Comparison of ENCODE assay signal across 12 cellular contexts in the genomic region with DNA sequence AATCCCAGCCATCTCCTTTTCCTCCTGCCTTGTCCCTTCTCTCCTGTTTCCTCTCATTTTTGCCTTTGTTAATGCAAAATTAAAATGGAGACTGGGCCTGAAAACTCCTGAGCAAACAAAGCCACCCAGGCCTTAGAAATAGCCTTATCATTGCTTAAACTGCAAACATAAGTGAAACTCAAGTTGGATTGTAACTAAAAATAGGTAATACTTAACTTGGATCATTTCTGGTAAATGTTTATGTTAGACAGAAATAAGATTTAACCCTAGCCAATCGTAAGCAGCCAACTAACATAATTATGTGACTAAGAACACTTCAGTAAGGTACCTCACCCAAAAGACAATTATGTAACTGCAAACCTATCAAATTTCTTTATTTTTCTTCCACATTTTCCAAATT. TPM values are rescaled to one million over a fixed set of nuclear protein-coding genes. Genes with fewer than 3 reads are reported as not detected.
A peak's percentile ranks its signal among the peaks of the same experiment; 100 is the strongest.
DNase-seq lines count a peak whose midpoint lies in the region; ATAC-seq and TF ChIP-seq lines count a peak whose summit lies in the region.
"Not testable (repeated sequence)": the region's sequence is repeated elsewhere in the genome, so short reads cannot be mapped to it uniquely, and the experiment has no call there.
"Had no signal": no experiment of that assay in that cellular context is flagged by ENCODE, and none has a peak within 500 bp of the region (broad histone marks: within the 10 kb centered on the region; RNA-seq: fewer than 3 reads in every experiment).

No MANE protein-coding gene starts in this region.

- H3K4me1 Mint-ChIP-seq in brain: not testable (repeated sequence)
- peaks cover 20% of the 10 kb centered on the region for H3K4me1 Mint-ChIP-seq in nephron

- CTCF ChIA-PET in IMR-90 (lab: Yijun Ruan, JAX): not testable (repeated sequence)

- not testable (repeated sequence) for H3K79me2 ChIP-seq in ACC112 (ENCODE audit: control insufficient read depth, insufficient read depth, low read length, unreplicated experiment)

- peak overlapping the region; percentile 95 for H3K4ac ChIP-seq in IMR-90 (ENCODE audit: low read depth, low read length)

- peaks cover 14% of the 10 kb centered on the region for H3K4me1 ChIP-seq in ACC112 (ENCODE audit: control insufficient read depth, insufficient read depth, low read length, unreplicated experiment)
- peaks cover 10% of the 10 kb centered on the region for H3K4me1 ChIP-seq in IMR-90 (ENCODE audit: control insufficient read depth, insufficient read depth, low read length)
- H3K4me1 ChIP-seq in esophagus muscularis mucosa: peaks cover 0 to 28% (median 24%) of the 10 kb centered on the region in 4 donors
- H3K4me1 ChIP-seq in sigmoid colon: peaks cover 0 to 14% (median 6%) of the 10 kb centered on the region in 4 donors
- peaks cover 0 to 22% (median 7%) of the 10 kb centered on the region in 4 donors for H3K4me1 ChIP-seq in tibial artery

- H3K4me3 Mint-ChIP-seq in brain: not testable (repeated sequence)
- peak overlapping the region in 1 of 3 experiments; percentile 38 for H3K4me3 Mint-ChIP-seq in nephron

- intact Hi-C loops in IMR-90 (cut with micrococcal nuclease); esophagus muscularis mucosa (cut with DNase I); sigmoid colon (cut with DNase I); tibial artery (cut with DNase I; ENCODE audit: low total_unique reads): not testable (repeated sequence)

- DNase-seq in IMR-90: peak; percentile 59
- DNase-seq in esophagus muscularis mucosa (ENCODE audit: extremely low spot score); sigmoid colon; tibial artery: not testable (repeated sequence)
- peak; percentile 59 for DNase-seq in iris pigment epithelial cell (ENCODE audit: low read depth)

- H2BK15ac ChIP-seq in IMR-90 (ENCODE audit: low read depth, low read length): peak overlapping the region; percentile 80; the same call in 1 of the 3 replicates

- not testable (repeated sequence) for H3K9me3 Mint-ChIP-seq in brain, nephron

- H4K5ac ChIP-seq in IMR-90 (ENCODE audit: low read depth, low read length): peak overlapping the region; percentile 95

- not testable (repeated sequence) for H3K56ac ChIP-seq in IMR-90 (ENCODE audit: extremely low read depth, insufficient read depth, low read length)

- peak overlapping the region; percentile 53 for H2AFZ ChIP-seq in ACC112 (ENCODE audit: low read length, unreplicated experiment)
- H2AFZ ChIP-seq in IMR-90 (replicated peaks; ENCODE audit: low read length, poor library complexity): not testable (repeated sequence)

- H3K79me1 ChIP-seq in IMR-90 (ENCODE audit: low read depth in 1 of 2, low read length in 2 of 2): not testable (repeated sequence)

- H3K27me3 ChIP-seq in ACC112 (ENCODE audit: insufficient read depth, low read length); IMR-90 (ENCODE audit: control insufficient read depth, insufficient read depth, low read length); esophagus muscularis mucosa; sigmoid colon; tibial artery: not testable (repeated sequence)

- H3K27ac ChIP-seq in ACC112 (ENCODE audit: low read depth, low read length): peak overlapping the region; percentile 47
- peak overlapping the region; percentile 90; the same call in 1 of the 2 replicates for H3K27ac ChIP-seq in IMR-90 (ENCODE audit: insufficient read depth, low read length)
- peak overlapping the region; percentile 54 to 78 (median 72) for H3K27ac ChIP-seq in esophagus muscularis mucosa (replicated peaks in 1 of 4)
- peak overlapping the region in 3 of 4 donors; percentile 29 to 74 (median 63) for H3K27ac ChIP-seq in sigmoid colon
- H3K27ac ChIP-seq in tibial artery: peak overlapping the region; percentile 18 to 46

- peak overlapping the region; percentile 90 for H3K18ac ChIP-seq in IMR-90 (ENCODE audit: low read depth, low read length)

- H4K8ac ChIP-seq in IMR-90 (ENCODE audit: low read depth in 2 of 2, low read length in 2 of 2): peak overlapping the region; percentile 89 to 95

- peak overlapping the region; percentile 25; the same call in 1 of the 2 replicates for H4K91ac ChIP-seq in IMR-90 (ENCODE audit: insufficient read depth, low read depth, low read length)

- not testable (repeated sequence) for H3K36me3 ChIP-seq in ACC112 (ENCODE audit: insufficient read depth, low read length); IMR-90 (ENCODE audit: control insufficient read depth, insufficient read depth, low read length); esophagus muscularis mucosa; sigmoid colon; tibial artery

- H3K9ac ChIP-seq in IMR-90 (ENCODE audit: low read depth, low read length): peak overlapping the region; percentile 83; the same call in 1 of the 2 replicates

- peak overlapping the region; percentile 76 for H2BK120ac ChIP-seq in IMR-90 (ENCODE audit: low read depth, low read length)

- dilution Hi-C loops in IMR-90 (cut with HindIII; ENCODE audit: low sequenced_read_pairs, unreplicated experiment): not testable (repeated sequence)

- no CpG with 5 or more reads among the region's 1 CpG for WGBS in IMR-90 (ENCODE audit: extremely low coverage in 2 of 2, insufficient read length in 1 of 2), 2 experiments
- 60% methylated on average over 1 of the region's 1 CpG for WGBS in esophagus muscularis mucosa
- WGBS in sigmoid colon, 2 donors: 41 to 67% methylated on average over 1 of the region's 1 CpG

- not testable (repeated sequence) for H3K9me1 ChIP-seq in IMR-90 (ENCODE audit: insufficient read depth, low read length)

- not testable (repeated sequence) for H3K4me3 ChIP-seq in ACC112 (ENCODE audit: low read depth, low read length); IMR-90 (ENCODE audit: insufficient read depth, low read depth, low read length); esophagus muscularis mucosa; sigmoid colon; tibial artery

- H3K27me3 Mint-ChIP-seq in brain: peaks cover 20% of the 10 kb centered on the region
- not testable (repeated sequence) for H3K27me3 Mint-ChIP-seq in nephron (ENCODE audit: low read depth)

- peak overlapping the region in 3 of 5 experiments; percentile 49 to 72 (median 59) for H3K27ac Mint-ChIP-seq in brain
- H3K27ac Mint-ChIP-seq in nephron: peak overlapping the region; percentile 90 to 99 (median 98)

- peak overlapping the region; percentile 92 for H2BK5ac ChIP-seq in IMR-90 (ENCODE audit: low read depth, low read length, poor library complexity, severe bottlenecking)

- not testable (repeated sequence) for TF ChIP-seq EP300 in esophagus muscularis mucosa (IDR thresholded peaks at IDR 0.05); sigmoid colon (IDR thresholded peaks at IDR 0.05)

- not testable (repeated sequence) for H4K20me1 ChIP-seq in IMR-90 (ENCODE audit: insufficient read depth, low read length)

- peak overlapping the region; percentile 55 for H3K4me2 ChIP-seq in IMR-90 (ENCODE audit: low read depth, low read length)

- peak overlapping the region; percentile 81 for H3K14ac ChIP-seq in IMR-90 (replicated peaks; ENCODE audit: low read depth, low read length)

- peak overlapping the region; percentile 78; the same call in 1 of the 2 replicates for H2AK5ac ChIP-seq in IMR-90 (ENCODE audit: low read depth, low read length)

- ATAC-seq in IMR-90 (ENCODE audit: low read depth): peak; percentile 48

- H2BK20ac ChIP-seq in IMR-90 (ENCODE audit: low read depth, low read length): peak overlapping the region; percentile 57; the same call in 1 of the 2 replicates

- H2AK9ac ChIP-seq in IMR-90 (replicated peaks; ENCODE audit: low read depth, low read length, poor library complexity): not testable (repeated sequence)

- not testable (repeated sequence) for TF ChIP-seq CTCF in IMR-90 (conservative IDR thresholded peaks at IDR 0.05; ENCODE audit: low read depth, low read length); brain (conservative IDR thresholded peaks at IDR 0.05); esophagus muscularis mucosa (IDR thresholded peaks at IDR 0.05); nephron (IDR thresholded peaks at IDR 0.05; ENCODE audit: unreplicated experiment in 3 of 3); sigmoid colon (IDR thresholded peaks at IDR 0.05); tibial artery (IDR thresholded peaks at IDR 0.05)

- not testable (repeated sequence) for TF ChIP-seq POLR2A in IMR-90 (IDR thresholded peaks at IDR 0.05; ENCODE audit: low read depth, low read length); esophagus muscularis mucosa (IDR thresholded peaks at IDR 0.05; ENCODE audit: low read depth); sigmoid colon (IDR thresholded peaks at IDR 0.05)

- POLR2A ChIA-PET in IMR-90 (lab: Charles Lee; ENCODE audit: unreplicated experiment): not testable (repeated sequence)

- not testable (repeated sequence) for H3K36me3 Mint-ChIP-seq in brain; nephron (ENCODE audit: low read depth)

- in situ Hi-C loops in IMR-90 (cut with MboI; ENCODE audit: low sequenced_read_pairs): not testable (repeated sequence)

- 0 out of 2 replicates have a peak overlapping the region, but pooled peaks have one; percentile 78 for H3K23ac ChIP-seq in IMR-90 (ENCODE audit: low read depth, low read length)

- BruUV-seq in IMR-90 (replicated peaks; lab: Mats Ljungman, UMichigan): not testable (repeated sequence)

- not testable (repeated sequence) for H3K9me3 ChIP-seq in IMR-90 (ENCODE audit: control insufficient read depth, insufficient read depth, low read length); esophagus muscularis mucosa; sigmoid colon; tibial artery

- TF ChIP-seq RAD21 in IMR-90 (IDR thresholded peaks at IDR 0.05; ENCODE audit: low read length): not testable (repeated sequence)

RNA-seq across cellular contexts. Expression of a gene that starts 8.7 kb away (rescaled TPM):
- total RNA-seq in IMR-90 (2012; rRNA removed) (0.18 and 0.28 TPM in 2 replicates), esophagus muscularis mucosa (10 to 100 TPM; 19.0 to 89.0 (median 31.2) TPM), sigmoid colon (10 to 100 TPM; 14.1 to 52.5 (median 34.8) TPM)
- polyA plus RNA-seq in IMR-90 (2012; rRNA removed) (0.56 and 0.94 TPM in 2 replicates), brain (ENCODE audit: insufficient read depth, low read depth, low replicate concordance) (7.7 TPM), sigmoid colon (10 to 100 TPM; 14.4 to 68.7 (median 19.8) TPM)
- polyA plus RNA-seq in IMR-90 (2012; cell fraction: cytosol; rRNA removed): 0.21 and 0.48 TPM in 2 replicates
- 0.03 and 0.57 TPM in 2 replicates for polyA plus RNA-seq in IMR-90 (2012; cell fraction: nucleus; rRNA removed; ENCODE audit: low replicate concordance)
- total RNA-seq: Calu3 had no signal
- polyA plus RNA-seq: CD4-positive, alpha-beta memory T cell had no signal

RNA-seq across cellular contexts. Expression of a gene that starts 10.4 kb away (rescaled TPM):
- total RNA-seq in IMR-90 (2012; rRNA removed) (0.54 and 0.56 TPM in 2 replicates), esophagus muscularis mucosa (1 to 10 TPM; 1.8 to 6.5 (median 3.3) TPM), sigmoid colon (1 to 10 TPM in 3 of 4 donors, not detected in 1; 2.0 to 2.9 (median 2.5) TPM)
- polyA plus RNA-seq in IMR-90 (2012; rRNA removed) (0.50 and 0.67 TPM in 2 replicates), brain (ENCODE audit: insufficient read depth, low read depth, low replicate concordance) (0.39 TPM), sigmoid colon (1 to 10 TPM in 2 of 3 donors, under 1 TPM in 1; 0.60 to 2.3 (median 1.6) TPM)
- polyA plus RNA-seq in IMR-90 (2012; cell fraction: cytosol; rRNA removed): 0.25 and 0.44 TPM in 2 replicates
- polyA plus RNA-seq in IMR-90 (2012; cell fraction: nucleus; rRNA removed; ENCODE audit: low replicate concordance): 0.22 and 0.36 TPM in 2 replicates

RNA-seq across cellular contexts. Expression of a gene that starts 35.7 kb away (rescaled TPM):
- total RNA-seq in IMR-90 (2012; rRNA removed) (not detected in 2 replicates), esophagus muscularis mucosa (10 to 100 TPM in 2 of 4 donors, 1 to 10 TPM in 2; 7.6 to 18.7 (median 10.2) TPM), sigmoid colon (10 to 100 TPM in 3 of 4 donors, 1 to 10 TPM in 1; 7.8 to 19.3 (median 14.6) TPM)
- polyA plus RNA-seq in IMR-90 (2012; rRNA removed) (not detected in 2 replicates), brain (ENCODE audit: insufficient read depth, low read depth, low replicate concordance) (11.9 TPM), sigmoid colon (10 to 100 TPM in 2 of 3 donors, 1 to 10 TPM in 1; 9.6 to 30.5 (median 13.0) TPM)
- polyA plus RNA-seq in IMR-90 (2012; cell fraction: cytosol; rRNA removed): not detected in 2 replicates
- polyA plus RNA-seq in IMR-90 (2012; cell fraction: nucleus; rRNA removed; ENCODE audit: low replicate concordance): not detected in 2 replicates
- total RNA-seq: Calu3, PC-9 had no signal
- polyA plus RNA-seq: BJ had no signal

Comparison
In these comparisons a context has a peak if more than half of its experiments do, and no peak if none do; other contexts are left out.
1. H3K27ac ChIP-seq: peak in every context shown above with its lines; median percentile 90 in IMR-90; 72 in esophagus muscularis mucosa; 63 in sigmoid colon; 47 in ACC112; 32 in tibial artery.
2. RNA of a gene that starts 8.7 kb away (total RNA-seq): 14.1 to 52.5 TPM in sigmoid colon and 19.0 to 89.0 TPM in esophagus muscularis mucosa; 0.18 to 0.28 TPM in IMR-90; every median in the first group is over 10 times any median in the second.